8 cellular contexts compared by ENCODE assay signal in genomic region chr5:97182571-97183099, GRCh38. TPM values are rescaled to one million over a fixed set of nuclear protein-coding genes. Genes with fewer than 3 reads are reported as not detected.
A peak's percentile ranks its signal among the peaks of the same experiment; 100 is the strongest.
DNase-seq lines count a peak whose midpoint lies in the region; ATAC-seq lines count a peak whose summit lies in the region.

No MANE protein-coding gene starts in this region.

- H3K27me3 Mint-ChIP-seq in activated T-cell treated with anti-CD3 and anti-CD28 coated beads, Interleukin-2, amount 50 U/mL, for 72 hours (ENCODE audit: low read depth): no peaks in the 10 kb centered on the region
- no peaks in the 10 kb centered on the region for H3K27me3 Mint-ChIP-seq in activated T-helper 17 cell treated with anti-CD3 and anti-CD28 coated beads, Interleukin-2, amount 50 U/mL, for 72 hours

- peaks cover 42% of the 10 kb centered on the region for H3K4me1 Mint-ChIP-seq in activated T-cell treated with anti-CD3 and anti-CD28 coated beads, Interleukin-2, amount 50 U/mL, for 72 hours (ENCODE audit: low read depth)
- H3K4me1 Mint-ChIP-seq in activated T-helper 17 cell treated with anti-CD3 and anti-CD28 coated beads, Interleukin-2, amount 50 U/mL, for 72 hours: peaks cover 29% of the 10 kb centered on the region

- no peak for ATAC-seq in activated T-cell treated with anti-CD3 and anti-CD28 coated beads, Interleukin-2, amount 50 U/mL, for 72 hours (replicated peaks in 1 of 2)
- peak; percentile 28 for ATAC-seq in activated T-helper 17 cell treated with anti-CD3 and anti-CD28 coated beads, Interleukin-2, amount 50 U/mL, for 72 hours (replicated peaks)

- H3K9ac ChIP-seq in stomach smooth muscle (ENCODE audit: low read length in 2 of 2): peak overlapping the region; percentile 88 to 96

- DNase-seq in activated T-cell treated with anti-CD3 and anti-CD28 coated beads, Interleukin-2, amount 50 U/mL, for 72 hours: no peak
- DNase-seq in activated T-cell treated with anti-CD3 and anti-CD28 coated beads for 4 hours (no peak), NCI-H2171 (lab: John Stamatoyannopoulos, UW) (no peak), NCI-H345 treated with DMSO at 0.1 percent for 48 hours (lab: John Stamatoyannopoulos, UW; ENCODE audit: unreplicated experiment) (no peak)
- no peak for DNase-seq in activated effector memory CD4-positive, alpha-beta T cell treated with anti-CD3 and anti-CD28 coated beads, Interleukin-2, amount 50 U/mL, for 16 hours

- H3K36me3 Mint-ChIP-seq in activated T-cell treated with anti-CD3 and anti-CD28 coated beads, Interleukin-2, amount 50 U/mL, for 72 hours (ENCODE audit: insufficient read depth in 2 of 2): peaks cover 16% of the 10 kb centered on the region in 2 donors
- H3K36me3 Mint-ChIP-seq in activated T-helper 17 cell treated with anti-CD3 and anti-CD28 coated beads, Interleukin-2, amount 50 U/mL, for 72 hours (ENCODE audit: low read depth): peaks cover 52% of the 10 kb centered on the region

- peak overlapping the region; percentile 96 for H3K27ac ChIP-seq in stomach smooth muscle (ENCODE audit: low read length)

- H3K9me3 ChIP-seq in iPS-18c (ENCODE audit: control insufficient read depth, insufficient read depth, low read length): no peaks in the 10 kb centered on the region
- H3K9me3 ChIP-seq in stomach smooth muscle (ENCODE audit: control insufficient read depth in 2 of 2, low read length in 2 of 2): no peaks in the 10 kb centered on the region

- H3K36me3 ChIP-seq in stomach smooth muscle (ENCODE audit: control insufficient read depth in 2 of 2, insufficient read depth in 2 of 2, low read length in 2 of 2): peaks cover 7 to 12% of the 10 kb centered on the region in 2 donors

- H3K4me3 Mint-ChIP-seq in activated T-cell treated with anti-CD3 and anti-CD28 coated beads, Interleukin-2, amount 50 U/mL, for 72 hours: peak overlapping the region; percentile 87 to 97
- peak overlapping the region; percentile 89 for H3K4me3 Mint-ChIP-seq in activated T-helper 17 cell treated with anti-CD3 and anti-CD28 coated beads, Interleukin-2, amount 50 U/mL, for 72 hours

- peaks cover 3% of the 10 kb centered on the region in 2 donors for H3K9me3 Mint-ChIP-seq in activated T-cell treated with anti-CD3 and anti-CD28 coated beads, Interleukin-2, amount 50 U/mL, for 72 hours
- peaks cover 3% of the 10 kb centered on the region for H3K9me3 Mint-ChIP-seq in activated T-helper 17 cell treated with anti-CD3 and anti-CD28 coated beads, Interleukin-2, amount 50 U/mL, for 72 hours

- peak overlapping the region; percentile 81 for H3K4me3 ChIP-seq in iPS-18c (ENCODE audit: insufficient read depth, low read depth, low read length)
- peak overlapping the region; percentile 94 to 95 for H3K4me3 ChIP-seq in stomach smooth muscle (ENCODE audit: low read length in 2 of 2)

- peaks cover 5% of the 10 kb centered on the region for H3K4me1 ChIP-seq in stomach smooth muscle (ENCODE audit: control insufficient read depth, insufficient read depth, low read length)

- peak overlapping the region; percentile 100 for H3K27ac Mint-ChIP-seq in activated T-cell treated with anti-CD3 and anti-CD28 coated beads, Interleukin-2, amount 50 U/mL, for 72 hours
- peak overlapping the region; percentile 99 for H3K27ac Mint-ChIP-seq in activated T-helper 17 cell treated with anti-CD3 and anti-CD28 coated beads, Interleukin-2, amount 50 U/mL, for 72 hours

- H3K27me3 ChIP-seq in stomach smooth muscle (ENCODE audit: control insufficient read depth in 1 of 2, insufficient read depth in 2 of 2, low read length in 2 of 2): no peaks in the 10 kb centered on the region

RNA-seq across cellular contexts. Expression of gene RIOK2, which starts 0.4 kb away (rescaled TPM):
- total RNA-seq in activated T-cell treated with anti-CD3 and anti-CD28 coated beads, Interleukin-2, amount 50 U/mL, for 72 hours: 10 to 100 TPM; 25.2 to 38.0 TPM
- total RNA-seq in activated T-helper 17 cell treated with anti-CD3 and anti-CD28 coated beads, Interleukin-2, amount 50 U/mL, for 72 hours: 10 to 100 TPM; 23.2 to 26.5 TPM

RNA-seq across cellular contexts. Expression of gene LIX1, which starts 40.2 kb away (rescaled TPM):
- not detected for total RNA-seq in activated T-cell treated with anti-CD3 and anti-CD28 coated beads, Interleukin-2, amount 50 U/mL, for 72 hours
- total RNA-seq in activated T-helper 17 cell treated with anti-CD3 and anti-CD28 coated beads, Interleukin-2, amount 50 U/mL, for 72 hours: not detected
